Comparison of ENCODE assay signal across 1 cellular context in genomic region chr19:55228403-55229031, GRCh38.
TF ChIP-seq lines count a peak whose summit lies in the region.

A gene with protein sequence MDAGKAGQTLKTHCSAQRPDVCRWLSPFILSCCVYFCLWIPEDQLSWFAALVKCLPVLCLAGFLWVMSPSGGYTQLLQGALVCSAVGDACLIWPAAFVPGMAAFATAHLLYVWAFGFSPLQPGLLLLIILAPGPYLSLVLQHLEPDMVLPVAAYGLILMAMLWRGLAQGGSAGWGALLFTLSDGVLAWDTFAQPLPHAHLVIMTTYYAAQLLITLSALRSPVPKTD (minus strand): TSS chr19:55228763. CDS start chr19:55228741, 22 bp downstream.

TF ChIP-seq in GM23338, 12 proteins besides CTCF, POLR2A, EP300 and RAD21 (continued from another document):
- TF ChIP-seq, protein P1, sequence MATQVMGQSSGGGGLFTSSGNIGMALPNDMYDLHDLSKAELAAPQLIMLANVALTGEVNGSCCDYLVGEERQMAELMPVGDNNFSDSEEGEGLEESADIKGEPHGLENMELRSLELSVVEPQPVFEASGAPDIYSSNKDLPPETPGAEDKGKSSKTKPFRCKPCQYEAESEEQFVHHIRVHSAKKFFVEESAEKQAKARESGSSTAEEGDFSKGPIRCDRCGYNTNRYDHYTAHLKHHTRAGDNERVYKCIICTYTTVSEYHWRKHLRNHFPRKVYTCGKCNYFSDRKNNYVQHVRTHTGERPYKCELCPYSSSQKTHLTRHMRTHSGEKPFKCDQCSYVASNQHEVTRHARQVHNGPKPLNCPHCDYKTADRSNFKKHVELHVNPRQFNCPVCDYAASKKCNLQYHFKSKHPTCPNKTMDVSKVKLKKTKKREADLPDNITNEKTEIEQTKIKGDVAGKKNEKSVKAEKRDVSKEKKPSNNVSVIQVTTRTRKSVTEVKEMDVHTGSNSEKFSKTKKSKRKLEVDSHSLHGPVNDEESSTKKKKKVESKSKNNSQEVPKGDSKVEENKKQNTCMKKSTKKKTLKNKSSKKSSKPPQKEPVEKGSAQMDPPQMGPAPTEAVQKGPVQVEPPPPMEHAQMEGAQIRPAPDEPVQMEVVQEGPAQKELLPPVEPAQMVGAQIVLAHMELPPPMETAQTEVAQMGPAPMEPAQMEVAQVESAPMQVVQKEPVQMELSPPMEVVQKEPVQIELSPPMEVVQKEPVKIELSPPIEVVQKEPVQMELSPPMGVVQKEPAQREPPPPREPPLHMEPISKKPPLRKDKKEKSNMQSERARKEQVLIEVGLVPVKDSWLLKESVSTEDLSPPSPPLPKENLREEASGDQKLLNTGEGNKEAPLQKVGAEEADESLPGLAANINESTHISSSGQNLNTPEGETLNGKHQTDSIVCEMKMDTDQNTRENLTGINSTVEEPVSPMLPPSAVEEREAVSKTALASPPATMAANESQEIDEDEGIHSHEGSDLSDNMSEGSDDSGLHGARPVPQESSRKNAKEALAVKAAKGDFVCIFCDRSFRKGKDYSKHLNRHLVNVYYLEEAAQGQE (IDR thresholded peaks at IDR 0.05; ENCODE audit: unreplicated experiment) = no peak
- TF ChIP-seq, protein P2, sequence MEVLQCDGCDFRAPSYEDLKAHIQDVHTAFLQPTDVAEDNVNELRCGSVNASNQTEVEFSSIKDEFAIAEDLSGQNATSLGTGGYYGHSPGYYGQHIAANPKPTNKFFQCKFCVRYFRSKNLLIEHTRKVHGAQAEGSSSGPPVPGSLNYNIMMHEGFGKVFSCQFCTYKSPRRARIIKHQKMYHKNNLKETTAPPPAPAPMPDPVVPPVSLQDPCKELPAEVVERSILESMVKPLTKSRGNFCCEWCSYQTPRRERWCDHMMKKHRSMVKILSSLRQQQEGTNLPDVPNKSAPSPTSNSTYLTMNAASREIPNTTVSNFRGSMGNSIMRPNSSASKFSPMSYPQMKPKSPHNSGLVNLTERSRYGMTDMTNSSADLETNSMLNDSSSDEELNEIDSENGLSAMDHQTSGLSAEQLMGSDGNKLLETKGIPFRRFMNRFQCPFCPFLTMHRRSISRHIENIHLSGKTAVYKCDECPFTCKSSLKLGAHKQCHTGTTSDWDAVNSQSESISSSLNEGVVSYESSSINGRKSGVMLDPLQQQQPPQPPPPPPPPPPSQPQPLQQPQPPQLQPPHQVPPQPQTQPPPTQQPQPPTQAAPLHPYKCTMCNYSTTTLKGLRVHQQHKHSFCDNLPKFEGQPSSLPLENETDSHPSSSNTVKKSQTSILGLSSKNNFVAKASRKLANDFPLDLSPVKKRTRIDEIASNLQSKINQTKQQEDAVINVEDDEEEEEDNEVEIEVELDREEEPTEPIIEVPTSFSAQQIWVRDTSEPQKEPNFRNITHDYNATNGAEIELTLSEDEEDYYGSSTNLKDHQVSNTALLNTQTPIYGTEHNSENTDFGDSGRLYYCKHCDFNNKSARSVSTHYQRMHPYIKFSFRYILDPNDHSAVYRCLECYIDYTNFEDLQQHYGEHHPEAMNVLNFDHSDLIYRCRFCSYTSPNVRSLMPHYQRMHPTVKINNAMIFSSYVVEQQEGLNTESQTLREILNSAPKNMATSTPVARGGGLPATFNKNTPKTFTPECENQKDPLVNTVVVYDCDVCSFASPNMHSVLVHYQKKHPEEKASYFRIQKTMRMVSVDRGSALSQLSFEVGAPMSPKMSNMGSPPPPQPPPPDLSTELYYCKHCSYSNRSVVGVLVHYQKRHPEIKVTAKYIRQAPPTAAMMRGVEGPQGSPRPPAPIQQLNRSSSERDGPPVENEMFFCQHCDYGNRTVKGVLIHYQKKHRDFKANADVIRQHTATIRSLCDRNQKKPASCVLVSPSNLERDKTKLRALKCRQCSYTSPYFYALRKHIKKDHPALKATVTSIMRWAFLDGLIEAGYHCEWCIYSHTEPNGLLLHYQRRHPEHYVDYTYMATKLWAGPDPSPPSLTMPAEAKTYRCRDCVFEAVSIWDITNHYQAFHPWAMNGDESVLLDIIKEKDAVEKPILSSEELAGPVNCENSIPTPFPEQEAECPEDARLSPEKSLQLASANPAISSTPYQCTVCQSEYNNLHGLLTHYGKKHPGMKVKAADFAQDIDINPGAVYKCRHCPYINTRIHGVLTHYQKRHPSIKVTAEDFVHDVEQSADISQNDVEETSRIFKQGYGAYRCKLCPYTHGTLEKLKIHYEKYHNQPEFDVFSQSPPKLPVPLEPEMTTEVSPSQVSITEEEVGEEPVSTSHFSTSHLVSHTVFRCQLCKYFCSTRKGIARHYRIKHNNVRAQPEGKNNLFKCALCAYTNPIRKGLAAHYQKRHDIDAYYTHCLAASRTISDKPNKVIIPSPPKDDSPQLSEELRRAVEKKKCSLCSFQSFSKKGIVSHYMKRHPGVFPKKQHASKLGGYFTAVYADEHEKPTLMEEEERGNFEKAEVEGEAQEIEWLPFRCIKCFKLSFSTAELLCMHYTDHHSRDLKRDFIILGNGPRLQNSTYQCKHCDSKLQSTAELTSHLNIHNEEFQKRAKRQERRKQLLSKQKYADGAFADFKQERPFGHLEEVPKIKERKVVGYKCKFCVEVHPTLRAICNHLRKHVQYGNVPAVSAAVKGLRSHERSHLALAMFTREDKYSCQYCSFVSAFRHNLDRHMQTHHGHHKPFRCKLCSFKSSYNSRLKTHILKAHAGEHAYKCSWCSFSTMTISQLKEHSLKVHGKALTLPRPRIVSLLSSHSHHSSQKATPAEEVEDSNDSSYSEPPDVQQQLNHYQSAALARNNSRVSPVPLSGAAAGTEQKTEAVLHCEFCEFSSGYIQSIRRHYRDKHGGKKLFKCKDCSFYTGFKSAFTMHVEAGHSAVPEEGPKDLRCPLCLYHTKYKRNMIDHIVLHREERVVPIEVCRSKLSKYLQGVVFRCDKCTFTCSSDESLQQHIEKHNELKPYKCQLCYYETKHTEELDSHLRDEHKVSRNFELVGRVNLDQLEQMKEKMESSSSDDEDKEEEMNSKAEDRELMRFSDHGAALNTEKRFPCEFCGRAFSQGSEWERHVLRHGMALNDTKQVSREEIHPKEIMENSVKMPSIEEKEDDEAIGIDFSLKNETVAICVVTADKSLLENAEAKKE (CRISPR knock-in tag; IDR thresholded peaks at IDR 0.05) = no peak
- no peak for TF ChIP-seq CREB1 (CRISPR knock-in tag; IDR thresholded peaks at IDR 0.05; ENCODE audit: low read depth)
